26 cellular contexts compared by ENCODE assay signal in the genomic region with DNA sequence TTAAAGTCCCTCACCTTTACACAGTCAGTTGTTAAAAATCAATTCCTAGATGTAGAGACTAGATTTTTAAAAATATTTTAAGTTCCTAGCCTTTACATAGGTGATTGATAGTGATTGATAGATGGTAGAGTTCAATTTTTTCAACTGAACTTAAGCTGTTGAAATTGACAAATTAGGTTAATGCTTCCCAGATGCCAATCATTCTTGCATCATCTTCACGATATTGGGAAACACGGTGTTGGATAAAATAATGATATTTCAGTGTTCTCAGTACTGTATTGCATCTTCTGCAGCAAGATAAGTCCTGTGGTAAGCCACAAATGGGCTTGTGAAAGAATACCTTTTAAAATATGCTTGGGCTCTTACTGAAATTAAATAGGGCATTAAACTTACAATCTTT.
"Had no signal": no experiment of that assay in that cellular context is flagged by ENCODE, and none has a peak within 500 bp of the region (broad histone marks: within the 10 kb centered on the region; RNA-seq: fewer than 3 reads in every experiment).

No MANE protein-coding gene starts in this region.

- FAIRE-seq: kidney had no signal

- H3K9me3 ChIP-seq: esophagus squamous epithelium, lower lobe of right lung, mucosa of descending colon, sigmoid colon, testis had no signal

- H3K4me3 Mint-ChIP-seq: activated naive CD8-positive, alpha-beta T cell; activated T-cell treated with anti-CD3 and anti-CD28 coated beads, Interleukin-2, amount 50 U/mL, for 4 hours; endodermal cell; nephron progenitor cell; type B pancreatic cell; WTC11 had no signal

- H3K4me3 ChIP-seq: esophagus squamous epithelium, lower lobe of right lung, mucosa of descending colon, sigmoid colon, testis had no signal

- H3K27me3 ChIP-seq: esophagus squamous epithelium, foreskin keratinocyte, sigmoid colon, testis had no signal

- H3K9me3 Mint-ChIP-seq: activated T-cell treated with anti-CD3 and anti-CD28 coated beads, Interleukin-2, amount 50 U/mL, for 4 hours; activated T-helper 2 cell treated with anti-CD3 and anti-CD28 coated beads, Interferon-gamma antibody, Interleukin-2, Interleukin-4, amounts not matched to agents 10 μg/mL and 5 μg/mL and 100 μg/mL, durations not matched to agents 14 hours and 24 hours and 36 hours; endodermal cell; nephron progenitor cell; type B pancreatic cell; WTC11 had no signal

- DNase-seq: activated CD8-positive, alpha-beta memory T cell treated with anti-CD3 and anti-CD28 coated beads for 24 hours; activated CD8-positive, alpha-beta memory T cell treated with anti-CD3 and anti-CD28 coated beads, Interleukin-2, amount 50 U/mL, for 4 hours; activated naive CD4-positive, alpha-beta T cell; activated T-cell treated with anti-CD3 and anti-CD28 coated beads, Interleukin-2, amount 50 U/mL, for 4 hours; amygdala; cerebellar nuclear complex; cortex of kidney; endodermal cell; esophagus squamous epithelium; foreskin keratinocyte; kidney; lower lobe of right lung; mesendoderm; mucosa of descending colon; nephron progenitor cell; nucleus accumbens; sigmoid colon; stimulated activated CD4-positive, alpha-beta T cell treated with anti-CD3 and anti-CD28 coated beads, Interleukin-4, amount 100 ng/mL, for 1 hour; stimulated activated naive CD4-positive, alpha-beta T cell; T1000; testis had no signal

- H3K4me1 ChIP-seq: esophagus squamous epithelium, foreskin keratinocyte, lower lobe of right lung, parathyroid adenoma, sigmoid colon, testis had no signal

- H3K9ac ChIP-seq: parathyroid adenoma had no signal

- H3K27ac Mint-ChIP-seq: activated naive CD8-positive, alpha-beta T cell; activated T-helper 2 cell treated with anti-CD3 and anti-CD28 coated beads, Interferon-gamma antibody, Interleukin-2, Interleukin-4, amounts not matched to agents 10 μg/mL and 5 μg/mL and 100 μg/mL, durations not matched to agents 14 hours and 24 hours and 36 hours; endodermal cell; nephron progenitor cell; type B pancreatic cell; WTC11 had no signal

- H3K27me3 Mint-ChIP-seq: type B pancreatic cell had no signal

- H3K36me3 ChIP-seq: esophagus squamous epithelium, lower lobe of right lung, sigmoid colon had no signal

- H3K27ac ChIP-seq: esophagus squamous epithelium, foreskin keratinocyte, lower lobe of right lung, parathyroid adenoma, sigmoid colon, testis had no signal

- H3K36me3 Mint-ChIP-seq: activated naive CD8-positive, alpha-beta T cell; type B pancreatic cell; WTC11 had no signal
